In genomic region chr11:69000831-69001245, GRCh38 we compare ENCODE assay signal across 1 cellular context.
TF ChIP-seq lines count a peak whose summit lies in the region.

No MANE protein-coding gene starts in this region.

TF ChIP-seq in IMR-90, 13 proteins besides CTCF, POLR2A, EP300 and RAD21:
- no peak for TF ChIP-seq ELK1 (IDR thresholded peaks at IDR 0.05; ENCODE audit: borderline replicate concordance, low read depth, low read length)
- no peak for TF ChIP-seq CEBPB (IDR thresholded peaks at IDR 0.05; ENCODE audit: low read depth, low read length)
- no peak for TF ChIP-seq RFX5 (IDR thresholded peaks at IDR 0.05; ENCODE audit: low read depth, low read length)
- TF ChIP-seq RCOR1 (IDR thresholded peaks at IDR 0.05; ENCODE audit: insufficient replicate concordance, low read length): no peak
- no peak for TF ChIP-seq USF2 (IDR thresholded peaks at IDR 0.05; ENCODE audit: low read depth, low read length)
- TF ChIP-seq CHD1 (IDR thresholded peaks at IDR 0.05; ENCODE audit: low read depth, low read length): no peak
- peak; percentile 55 for TF ChIP-seq SMC3 (IDR thresholded peaks at IDR 0.05; ENCODE audit: low read depth, low read length)
- peak; percentile 67; the same call in 1 of the 2 replicates for TF ChIP-seq FOS (IDR thresholded peaks at IDR 0.05; ENCODE audit: low read depth, low read length)
- TF ChIP-seq NFE2L2 (IDR thresholded peaks at IDR 0.05; ENCODE audit: low read depth, low read length): peak; percentile 60; the same call in 1 of the 2 replicates
- no peak for TF ChIP-seq BHLHE40 (IDR thresholded peaks at IDR 0.05; ENCODE audit: low read depth, low read length)
- no peak for TF ChIP-seq MAFK (IDR thresholded peaks at IDR 0.05; ENCODE audit: low read depth, low read length)
- TF ChIP-seq MXI1 (IDR thresholded peaks at IDR 0.05; ENCODE audit: borderline replicate concordance, low read depth, low read length): peak; percentile 66; the same call in 1 of the 2 replicates
TF ChIP-seq in IMR-90: peak in this region for 4.
